In genomic region chr4:182645511-182645910, GRCh38 we compare ENCODE assay signal across 1 cellular context.
TF ChIP-seq lines count a peak whose summit lies in the region.

No MANE protein-coding gene starts in this region.

TF ChIP-seq in IMR-90, 13 proteins besides CTCF, POLR2A, EP300 and RAD21 (continued from another document):
- TF ChIP-seq, protein P1, sequence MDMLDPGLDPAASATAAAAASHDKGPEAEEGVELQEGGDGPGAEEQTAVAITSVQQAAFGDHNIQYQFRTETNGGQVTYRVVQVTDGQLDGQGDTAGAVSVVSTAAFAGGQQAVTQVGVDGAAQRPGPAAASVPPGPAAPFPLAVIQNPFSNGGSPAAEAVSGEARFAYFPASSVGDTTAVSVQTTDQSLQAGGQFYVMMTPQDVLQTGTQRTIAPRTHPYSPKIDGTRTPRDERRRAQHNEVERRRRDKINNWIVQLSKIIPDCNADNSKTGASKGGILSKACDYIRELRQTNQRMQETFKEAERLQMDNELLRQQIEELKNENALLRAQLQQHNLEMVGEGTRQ (IDR thresholded peaks at IDR 0.05; ENCODE audit: low read depth, low read length), result no peak
- TF ChIP-seq NFE2L2 (IDR thresholded peaks at IDR 0.05; ENCODE audit: low read depth, low read length) (no peak), MAZ (IDR thresholded peaks at IDR 0.05; ENCODE audit: borderline replicate concordance, low read depth, low read length) (no peak), SMC3 (IDR thresholded peaks at IDR 0.05; ENCODE audit: low read depth, low read length) (no peak), CHD1 (IDR thresholded peaks at IDR 0.05; ENCODE audit: low read depth, low read length) (no peak), RCOR1 (IDR thresholded peaks at IDR 0.05; ENCODE audit: insufficient replicate concordance, low read length) (no peak)
